In genomic region chr1:40076895-40077312, GRCh38 we compare ENCODE assay signal across 10 cellular contexts. TPM values are rescaled to one million over a fixed set of nuclear protein-coding genes. Genes with fewer than 3 reads are reported as not detected.
DNase-seq lines count a peak whose midpoint lies in the region; ATAC-seq, FAIRE-seq and TF ChIP-seq lines count a peak whose summit lies in the region.
"Had no signal": no experiment of that assay in that cellular context is flagged by ENCODE, and none has a peak within 500 bp of the region (broad histone marks: within the 10 kb centered on the region; RNA-seq: fewer than 3 reads in every experiment).

No MANE protein-coding gene starts in this region.

- H3K27ac ChIP-seq in left lung: peak overlapping the region; percentile 45 to 70

- no peaks in the 10 kb centered on the region for H3K9me3 ChIP-seq in left lung

- H3K27me3 ChIP-seq in bronchial epithelial cell (ENCODE audit: control insufficient read depth, insufficient read depth, low read length) (no peaks in the 10 kb centered on the region), left lung (no peaks in the 10 kb centered on the region)

- peaks cover 5 to 87% of the 10 kb centered on the region in 2 donors for H3K4me1 ChIP-seq in left lung

- TF ChIP-seq CTCF in natural killer cell (IDR thresholded peaks at IDR 0.05): no peak
- TF ChIP-seq CTCF in bronchial epithelial cell (IDR thresholded peaks at IDR 0.05; ENCODE audit: insufficient read depth, low read length, severe bottlenecking): no peak
- TF ChIP-seq CTCF in left lung (IDR thresholded peaks at IDR 0.05): no peak
- TF ChIP-seq CTCF in nephron progenitor cell (IDR thresholded peaks at IDR 0.05): no peak

- H3K4me1 Mint-ChIP-seq in natural killer cell: peaks cover 0 to 23% of the 10 kb centered on the region in 2 donors
- peaks cover 0 to 2% of the 10 kb centered on the region in 2 donors for H3K4me1 Mint-ChIP-seq in natural killer cell treated with Interleukin-12 subunit alpha and Interleukin-12 subunit beta and Interleukin-15 and Interleukin-18, amount 100 ng/mL, for 72 hours (ENCODE audit: low read depth in 2 of 2)
- H3K4me1 Mint-ChIP-seq in nephron progenitor cell: no peaks in the 10 kb centered on the region

- H3K36me3 Mint-ChIP-seq in natural killer cell: peaks cover 10% of the 10 kb centered on the region
- H3K36me3 Mint-ChIP-seq in natural killer cell treated with Interleukin-12 subunit alpha and Interleukin-12 subunit beta and Interleukin-15 and Interleukin-18, amount 100 ng/mL, for 72 hours: peaks cover 12% of the 10 kb centered on the region
- H3K36me3 Mint-ChIP-seq in nephron progenitor cell (ENCODE audit: low read depth): peaks cover 70% of the 10 kb centered on the region

- no peak for FAIRE-seq in bronchial epithelial cell (lab: Jason Lieb, UNC)

- ATAC-seq in natural killer cell (no peak), left lung (peak; percentile 62)
- no peak for ATAC-seq in natural killer cell treated with Interleukin-12 subunit alpha and Interleukin-12 subunit beta and Interleukin-15 and Interleukin-18, amount 100 ng/mL, for 72 hours

- intact Hi-C loops in natural killer cell (cut with micrococcal nuclease) (loop anchor here (10.0 kb wide), 1 partner anchor 328 kb away; no protein-coding TSS in a partner anchor), left lung (cut with DNase I) (no loop called here)

- H3K4me3 ChIP-seq in bronchial epithelial cell (ENCODE audit: low read depth, low read length) (no peak overlapping the region), left lung (no peak overlapping the region)

- peak overlapping the region; percentile 42 to 65 for H3K27ac Mint-ChIP-seq in natural killer cell
- H3K27ac Mint-ChIP-seq in natural killer cell treated with Interleukin-12 subunit alpha and Interleukin-12 subunit beta and Interleukin-15 and Interleukin-18, amount 100 ng/mL, for 72 hours: peak overlapping the region in 1 of 2 donors; percentile 15
- H3K27ac Mint-ChIP-seq in nephron progenitor cell: no peak overlapping the region
- H3K27ac Mint-ChIP-seq: T-helper 2 cell treated with Interferon-gamma antibody and Interleukin-4, amounts not matched to agents 5 μg/mL and 100 μg/mL, for 36 hours had no signal

- H3K36me3 ChIP-seq in bronchial epithelial cell (ENCODE audit: control insufficient read depth, insufficient read depth, low read length) (peaks cover 4% of the 10 kb centered on the region), left lung (peaks cover 0 to 82% of the 10 kb centered on the region in 2 donors)

- H3K9me3 Mint-ChIP-seq in natural killer cell: no peaks in the 10 kb centered on the region
- H3K9me3 Mint-ChIP-seq in natural killer cell treated with Interleukin-12 subunit alpha and Interleukin-12 subunit beta and Interleukin-15 and Interleukin-18, amount 100 ng/mL, for 72 hours: no peaks in the 10 kb centered on the region
- no peaks in the 10 kb centered on the region for H3K9me3 Mint-ChIP-seq in nephron progenitor cell
- H3K9me3 Mint-ChIP-seq: T-helper 2 cell treated with Interferon-gamma antibody and Interleukin-4, amounts not matched to agents 5 μg/mL and 100 μg/mL, for 36 hours had no signal

- H3K27me3 Mint-ChIP-seq in natural killer cell (ENCODE audit: low read depth in 2 of 2): no peaks in the 10 kb centered on the region
- H3K27me3 Mint-ChIP-seq in natural killer cell treated with Interleukin-12 subunit alpha and Interleukin-12 subunit beta and Interleukin-15 and Interleukin-18, amount 100 ng/mL, for 72 hours: no peaks in the 10 kb centered on the region
- no peaks in the 10 kb centered on the region for H3K27me3 Mint-ChIP-seq in nephron progenitor cell (ENCODE audit: low read depth, poor library complexity)

- H3K4me3 Mint-ChIP-seq in natural killer cell: no peak overlapping the region
- H3K4me3 Mint-ChIP-seq in natural killer cell treated with Interleukin-12 subunit alpha and Interleukin-12 subunit beta and Interleukin-15 and Interleukin-18, amount 100 ng/mL, for 72 hours: no peak overlapping the region
- H3K4me3 Mint-ChIP-seq in nephron progenitor cell: no peak overlapping the region
- H3K4me3 Mint-ChIP-seq: T-helper 2 cell treated with Interferon-gamma antibody and Interleukin-4, amounts not matched to agents 5 μg/mL and 100 μg/mL, for 36 hours had no signal

- no peak for DNase-seq in natural killer cell
- no peak for DNase-seq in natural killer cell treated with Interleukin-12 subunit alpha and Interleukin-12 subunit beta and Interleukin-15 and Interleukin-18, amount 100 ng/mL, for 72 hours (ENCODE audit: low spot score)
- DNase-seq in bronchial epithelial cell (ENCODE audit: low read depth): peak; percentile 70
- DNase-seq in left lung: no peak
- DNase-seq in stimulated activated naive CD4-positive, alpha-beta T cell treated with Interleukin-2 at 50 U/mL for 16 hours (lab: John Stamatoyannopoulos, UW): no peak
- no peak for DNase-seq in nephron progenitor cell
- DNase-seq in T-helper 9 cell: no peak
- no peak for DNase-seq in NCI-H774 (lab: John Stamatoyannopoulos, UW)
- DNase-seq: NCI-H2029 treated with DMSO at 0.1 percent for 48 hours had no signal

RNA-seq across cellular contexts. Expression of gene PPT1, which starts 20.1 kb away (rescaled TPM):
- total RNA-seq in natural killer cell (10 to 100 TPM; 24.9 to 34.5 (median 29.9) TPM), bronchial epithelial cell (29.4 and 29.5 TPM in 2 replicates), left lung (100 to 1,000 TPM; 164 to 195 TPM)
- total RNA-seq in natural killer cell treated with Interleukin-12 subunit alpha and Interleukin-12 subunit beta and Interleukin-15 and Interleukin-18, amount 100 ng/mL, for 72 hours: 10 to 100 TPM; 42.3 to 64.0 TPM

RNA-seq across cellular contexts. Expression of gene CAP1, which starts 36.4 kb away (rescaled TPM):
- 100 to 1,000 TPM; 482 to 541 (median 537) TPM for total RNA-seq in natural killer cell
- 100 to 1,000 TPM; 423 to 738 TPM for total RNA-seq in natural killer cell treated with Interleukin-12 subunit alpha and Interleukin-12 subunit beta and Interleukin-15 and Interleukin-18, amount 100 ng/mL, for 72 hours
- 359 and 380 TPM in 2 replicates for total RNA-seq in bronchial epithelial cell
- 100 to 1,000 TPM; 366 to 501 TPM for total RNA-seq in left lung
